ENCODE assay signal across 7 cellular contexts in genomic region chr10:12130237-12130872, GRCh38. TPM values are rescaled to one million over a fixed set of nuclear protein-coding genes. Genes with fewer than 3 reads are reported as not detected.
DNase-seq lines count a peak whose midpoint lies in the region; ATAC-seq, FAIRE-seq and TF ChIP-seq lines count a peak whose summit lies in the region.

No MANE protein-coding gene starts in this region.

- no peak overlapping the region for H3K27ac ChIP-seq in SJSA1
- peak overlapping the region; percentile 94 to 96 for H3K27ac ChIP-seq in breast epithelium
- no peak overlapping the region for H3K27ac ChIP-seq in iPS-20b (ENCODE audit: low read length)
- H3K27ac ChIP-seq in skeletal muscle tissue (ENCODE audit: low read depth, low read length) = no peak overlapping the region

- H3K9me3 ChIP-seq in SJSA1 (replicated peaks) = no peaks in the 10 kb centered on the region
- no peaks in the 10 kb centered on the region for H3K9me3 ChIP-seq in breast epithelium
- H3K9me3 ChIP-seq in iPS-20b (ENCODE audit: insufficient read depth, low read depth, low read length) = no peaks in the 10 kb centered on the region
- no peaks in the 10 kb centered on the region for H3K9me3 ChIP-seq in skeletal muscle tissue (ENCODE audit: control insufficient read depth in 3 of 3, low read length in 3 of 3)

- peak; percentile 67 for DNase-seq in Jurkat, Clone E6-1 (ENCODE audit: low read depth, low spot score)
- DNase-seq in SJSA1 (ENCODE audit: low read depth in 1 of 2, low spot score in 2 of 2) = peak; percentile 62 to 66
- DNase-seq in breast epithelium (ENCODE audit: low spot score in 2 of 2) = no peak

- peak overlapping the region; percentile 71 for H3K4me3 ChIP-seq in Jurkat, Clone E6-1 (ENCODE audit: low read length)
- H3K4me3 ChIP-seq in SJSA1 (peak overlapping the region; percentile 93), breast epithelium (peak overlapping the region; percentile 94 to 100 (median 97)), iPS-20b (ENCODE audit: low read length) (peak overlapping the region; percentile 98), skeletal muscle tissue (ENCODE audit: low read length in 3 of 3) (peak overlapping the region; percentile 85 to 92 (median 88))

- H3K9ac ChIP-seq in iPS-20b (ENCODE audit: low read depth, low read length) (peak overlapping the region; percentile 63; the same call in 1 of the 2 replicates), skeletal muscle tissue (ENCODE audit: low read depth in 1 of 3, low read length in 3 of 3) (peak overlapping the region; percentile 70 to 81 (median 81))

- no peak for TF ChIP-seq POLR2A in breast epithelium (IDR thresholded peaks at IDR 0.05)

- intact Hi-C loops in breast epithelium (cut with DNase I; ENCODE audit: low total_unique reads) = no loop called here

- TF ChIP-seq CTCF in breast epithelium (IDR thresholded peaks at IDR 0.05) = peak in 2 of 3 donors; percentile 23 to 33

- H3K27me3 ChIP-seq in SJSA1 (replicated peaks) (no peaks in the 10 kb centered on the region), breast epithelium (no peaks in the 10 kb centered on the region), iPS-20b (ENCODE audit: insufficient read depth, low read length) (no peaks in the 10 kb centered on the region), skeletal muscle tissue (ENCODE audit: control insufficient read depth in 3 of 3, insufficient read depth in 3 of 3, low read length in 3 of 3) (no peaks in the 10 kb centered on the region)

- peak; percentile 81 for FAIRE-seq in G401.6 (lab: Jason Lieb, UNC)

- H3K36me3 ChIP-seq in SJSA1 (peaks cover 21% of the 10 kb centered on the region), breast epithelium (no peaks in the 10 kb centered on the region), iPS-20b (ENCODE audit: insufficient read depth, low read depth, low read length) (peaks cover 4% of the 10 kb centered on the region; the same call in 1 of the 2 replicates), skeletal muscle tissue (ENCODE audit: control insufficient read depth in 3 of 3, insufficient read depth in 3 of 3, low read length in 3 of 3) (peaks cover 0 to 6% (median 0%) of the 10 kb centered on the region in 3 donors)

- peak; percentile 43 for ATAC-seq in GM21423 (IDR thresholded peaks at IDR 0.05; ENCODE audit: unreplicated experiment)

- H3K4me1 ChIP-seq in SJSA1 (replicated peaks) (peaks cover 3% of the 10 kb centered on the region; the same call in 1 of the 2 replicates), breast epithelium (peaks cover 0 to 4% of the 10 kb centered on the region in 2 donors), iPS-20b (ENCODE audit: insufficient read depth, low read length) (no peaks in the 10 kb centered on the region), skeletal muscle tissue (ENCODE audit: control insufficient read depth in 3 of 3, insufficient read depth in 3 of 3, low read length in 3 of 3) (peaks cover 3 to 6% (median 5%) of the 10 kb centered on the region in 3 donors)

RNA-seq across cellular contexts. Expression of gene SEC61A2, which starts 0.9 kb away (rescaled TPM):
- polyA plus RNA-seq in Jurkat, Clone E6-1 (2012; ENCODE audit: insufficient read depth, insufficient read length) = 11.3 TPM
- 4.4 and 7.7 TPM in 2 replicates for total RNA-seq in SJSA1 (2014; rRNA removed; shearing (Covaris generic))
- total RNA-seq in breast epithelium = 10 to 100 TPM in 2 of 3 donors, 1 to 10 TPM in 1; 6.2 to 15.7 (median 10.2) TPM
- 4.2 TPM for total RNA-seq in skeletal muscle tissue

Comparison
In these comparisons a context has a peak if more than half of its experiments do, and no peak if none do; other contexts are left out.
1. DNase-seq: peak in Jurkat, Clone E6-1 (single experiment) and SJSA1 (2 of 2); none in breast epithelium (0 of 2).
2. H3K27ac ChIP-seq: peak in breast epithelium (2 of 2); none in SJSA1 (single experiment), iPS-20b (single experiment) and skeletal muscle tissue (single experiment).
3. Peak in every context shown above with its lines, with median percentiles within 50 percentile points of each other: H3K4me3 ChIP-seq.